26 cellular contexts compared by ENCODE assay signal in genomic region chr2:22517141-22517540, GRCh38.
"Had no signal": no experiment of that assay in that cellular context is flagged by ENCODE, and none has a peak within 500 bp of the region (broad histone marks: within the 10 kb centered on the region; RNA-seq: fewer than 3 reads in every experiment).

No MANE protein-coding gene starts in this region.

- H3K27ac ChIP-seq: stomach, suprapubic skin, testis, thoracic aorta, thyroid gland, tibial artery, tibial nerve, transverse colon, upper lobe of left lung, upper lobe of right lung, uterus, vagina had no signal

- H3K4me1 ChIP-seq: stomach, suprapubic skin, testis, thyroid gland, upper lobe of left lung, upper lobe of right lung, uterus, vagina had no signal

- H3K9me3 ChIP-seq: suprapubic skin, testis, thoracic aorta, thyroid gland, tibial artery, tibial nerve, transverse colon, upper lobe of left lung, upper lobe of right lung, uterus, vagina had no signal

- H3K4me3 ChIP-seq: stomach, suprapubic skin, testis, thoracic aorta, thyroid gland, tibial artery, tibial nerve, transverse colon, upper lobe of left lung, upper lobe of right lung, uterus, vagina had no signal

- ATAC-seq: stimulated activated effector memory CD8-positive, alpha-beta T cell treated with anti-CD3 and anti-CD28 coated beads, Interleukin-12 subunit alpha, Interleukin-12 subunit beta, amount 100 ng/mL, for 72 hours; stimulated activated memory B cell treated with anti-CD40 and anti-IgM and Interleukin-4, amounts not matched to agents 10 μg/mL and 1 μg/mL and 100 μg/mL, for 72 hours; stimulated activated naive B cell treated with anti-CD40 and anti-IgM and Interleukin-4, amounts not matched to agents 10 μg/mL and 1 μg/mL and 100 μg/mL, for 72 hours; stimulated activated naive CD8-positive, alpha-beta T cell treated with anti-CD3 and anti-CD28 coated beads, Interleukin-15, amount 100 ng/mL, for 72 hours; stimulated activated naive CD8-positive, alpha-beta T cell treated with anti-CD3 and anti-CD28 coated beads, Interleukin-15, Interleukin-2, amounts not matched to agents 100 U/mL and 50 U/mL, for 24 hours; upper lobe of right lung had no signal

- H3K36me3 ChIP-seq: stomach, suprapubic skin, thoracic aorta, thyroid gland, tibial artery, tibial nerve, transverse colon, upper lobe of left lung, upper lobe of right lung, uterus, vagina had no signal

- DNase-seq: stimulated activated CD4-positive, alpha-beta T cell treated with anti-CD3 and anti-CD28 coated beads, Interleukin-2, amount 100 ng/mL, for 48 hours; stimulated activated CD4-positive, alpha-beta T cell treated with anti-CD3 and anti-CD28 coated beads, Interleukin-4, amount 100 ng/mL, for 1 hour; stimulated activated CD4-positive, alpha-beta T cell treated with anti-CD3 and anti-CD28 coated beads, Interleukin-4, amount 100 ng/mL, for 24 hours; stimulated activated CD4-positive, alpha-beta T cell treated with anti-CD3 and anti-CD28 coated beads, Interleukin-4, amount 100 ng/mL, for 4 hours; stimulated activated CD8-positive, alpha-beta memory T cell treated with anti-CD3 and anti-CD28 coated beads, Interleukin-4, amount 100 ng/mL, for 48 hours; stimulated activated naive B cell treated with anti-CD40 and anti-IgM and Interleukin-4, amounts not matched to agents 10 μg/mL and 1 μg/mL and 100 μg/mL, for 72 hours; stimulated activated naive CD4-positive, alpha-beta T cell; stimulated activated naive CD4-positive, alpha-beta T cell treated with Interleukin-2 at 50 U/mL for 16 hours; stimulated activated naive CD8-positive, alpha-beta T cell treated with anti-CD3 and anti-CD28 coated beads, Interleukin-15, amount 100 ng/mL, for 72 hours; stimulated activated naive CD8-positive, alpha-beta T cell treated with anti-CD3 and anti-CD28 coated beads, Interleukin-15, Interleukin-2, amounts not matched to agents 100 U/mL and 50 U/mL, for 24 hours; stomach; substantia nigra; testis; thyroid gland; tibial artery; transverse colon; trophoblast cell; upper lobe of left lung; upper lobe of right lung; uterus had no signal
